1 cellular context compared by ENCODE assay signal in the genomic region with DNA sequence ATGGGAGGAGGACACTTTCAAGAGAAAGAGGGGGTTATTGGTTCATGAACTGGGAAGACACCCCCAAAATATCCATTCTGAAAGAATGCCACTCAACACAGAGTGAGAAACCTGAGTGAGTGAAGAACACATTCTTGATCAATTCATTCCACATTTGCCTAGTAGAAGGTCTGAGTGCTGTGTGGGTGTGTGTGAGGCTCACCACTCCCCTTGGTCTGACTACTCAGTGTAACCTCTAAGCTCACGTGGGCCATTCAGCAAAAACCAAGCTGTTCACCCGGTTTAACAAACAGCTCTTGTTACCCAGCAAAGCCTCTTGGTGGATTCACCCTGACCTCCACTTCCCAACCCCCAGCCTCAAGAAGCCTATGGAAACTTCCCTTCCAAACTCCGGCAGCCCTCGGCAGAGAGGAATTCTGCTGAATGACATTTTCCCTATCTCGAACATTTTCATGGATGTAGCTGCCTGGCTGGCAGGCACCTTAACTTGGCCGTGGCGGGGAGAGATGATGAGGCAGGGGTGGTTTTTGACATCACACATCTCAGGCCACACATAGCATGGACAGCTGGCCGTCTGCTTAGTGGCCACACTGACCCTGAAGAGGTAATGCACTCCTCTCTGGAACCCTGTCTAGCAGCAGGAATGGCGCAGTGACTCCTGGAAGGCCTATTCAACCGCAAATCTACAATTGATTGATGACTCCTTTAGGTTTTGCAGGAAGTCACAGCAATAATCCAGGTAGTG.
TF ChIP-seq lines count a peak whose summit lies in the region.

No MANE protein-coding gene starts in this region.

TF ChIP-seq in GM12878, 131 proteins besides CTCF, POLR2A, EP300 and RAD21:
- TF ChIP-seq IKZF1 (conservative IDR thresholded peaks at IDR 0.05) (no peak), BCL11A (IDR thresholded peaks at IDR 0.05; ENCODE audit: low read depth, low read length) (no peak)
